Comparison of ENCODE assay signal across 17 cellular contexts in the genomic region with DNA sequence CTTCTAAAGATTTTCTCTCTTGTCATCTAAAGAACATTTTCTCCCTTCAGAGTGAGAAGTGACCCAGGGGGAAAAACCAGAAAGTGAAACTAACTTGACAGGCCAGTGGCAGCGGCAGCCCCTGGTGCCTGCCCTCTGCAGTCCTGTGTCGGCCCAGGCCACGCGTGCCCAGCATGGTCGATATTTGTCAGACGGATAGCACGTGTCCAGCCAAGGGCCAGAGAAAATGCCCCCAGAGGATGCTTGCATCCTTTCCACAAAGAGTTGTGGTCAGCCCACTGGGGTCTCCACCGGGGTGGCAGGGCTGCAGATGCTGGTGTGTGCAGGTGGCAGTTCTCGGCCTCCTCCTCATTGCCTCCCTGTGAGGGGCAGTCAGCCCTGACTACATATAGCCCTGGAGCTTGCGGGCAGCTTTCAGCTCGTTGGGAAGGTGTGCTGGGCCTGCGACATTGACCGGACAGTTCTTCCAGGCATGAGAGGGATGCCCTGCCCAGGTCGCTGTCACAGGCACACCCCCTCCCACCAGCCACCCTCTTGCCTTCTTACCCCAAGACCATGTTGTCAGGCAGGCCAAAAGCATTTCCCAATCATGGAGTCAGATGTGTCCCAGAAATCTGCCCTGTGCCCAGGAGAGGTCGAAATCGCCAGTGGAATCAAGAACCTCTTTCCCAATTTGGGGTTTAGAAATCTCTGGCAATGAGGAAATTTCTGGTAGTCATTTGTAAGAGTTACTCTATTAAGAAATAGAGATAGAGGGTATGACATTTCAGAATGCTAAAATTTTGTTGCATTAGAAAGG.
A peak's percentile ranks its signal among the peaks of the same experiment; 100 is the strongest.
DNase-seq lines count a peak whose midpoint lies in the region; ATAC-seq, FAIRE-seq and TF ChIP-seq lines count a peak whose summit lies in the region.
"Had no signal": no experiment of that assay in that cellular context is flagged by ENCODE, and none has a peak within 500 bp of the region (broad histone marks: within the 10 kb centered on the region; RNA-seq: fewer than 3 reads in every experiment).

No MANE protein-coding gene starts in this region.

- intact Hi-C loops in GM12878 (cut with micrococcal nuclease; ENCODE audit: unreplicated experiment) = no loop called here
- intact Hi-C loops in lower lobe of right lung (cut with DNase I) = no loop called here

- H2AFZ ChIP-seq in GM12878 (ENCODE audit: control insufficient read depth, low read depth, low read length) (no peak overlapping the region), smooth muscle cell (ENCODE audit: low read depth) (no peak overlapping the region)
- H2AFZ ChIP-seq: neural progenitor cell had no signal

- TF ChIP-seq POLR2A in GM12878 (IDR thresholded peaks at IDR 0.05; ENCODE audit: low read depth, low read length) = no peak

- H3F3A ChIP-seq in smooth muscle cell (ENCODE audit: low read depth) = peaks cover 30% of the 10 kb centered on the region

- ATAC-seq in GM12878 (peak; percentile 71), lower lobe of right lung (peak; percentile 57 to 60), HG03175 (IDR thresholded peaks at IDR 0.05; ENCODE audit: unreplicated experiment) (no peak), GM21619 (IDR thresholded peaks at IDR 0.05; ENCODE audit: unreplicated experiment) (no peak)

- BruUV-seq in GM12878 (replicated peaks; lab: Mats Ljungman, UMichigan) = no TSS peak

- no peak for TF ChIP-seq RAD21 in GM12878 (IDR thresholded peaks at IDR 0.05; ENCODE audit: insufficient read depth, low read depth, low read length)

- peak overlapping the region; percentile 78 to 99 (median 93) for H3K4me2 ChIP-seq in BLaER1 treated with 17β-estradiol and CSF1 and Interleukin-3, amounts not matched to agents 10 nM and 100 nM
- H3K4me2 ChIP-seq in GM12878 (ENCODE audit: control insufficient read depth, insufficient read depth) = no peak overlapping the region
- no peak overlapping the region for H3K4me2 ChIP-seq in smooth muscle cell
- H3K4me2 ChIP-seq: neural progenitor cell had no signal

- RAD21 ChIA-PET in GM12878 (lab: Charles Lee; ENCODE audit: unreplicated experiment) = no interaction called here

- H3K36me3 ChIP-seq in BLaER1 treated with 17β-estradiol and CSF1 and Interleukin-3, amounts not matched to agents 10 nM and 100 nM = peaks cover 0 to 14% (median 0%) of the 10 kb centered on the region in 11 experiments; a peak in 4 of 22 replicates
- H3K36me3 ChIP-seq in GM12878 (ENCODE audit: control insufficient read depth in 2 of 2, insufficient read depth in 2 of 2, low read length in 1 of 2) (no peaks in the 10 kb centered on the region), lower lobe of right lung (no peaks in the 10 kb centered on the region), smooth muscle cell (ENCODE audit: low read depth) (no peaks in the 10 kb centered on the region)
- H3K36me3 ChIP-seq: neural progenitor cell had no signal

- peaks cover 62 to 77% (median 69%) of the 10 kb centered on the region in 10 experiments for H3K4me1 ChIP-seq in BLaER1 treated with 17β-estradiol and CSF1 and Interleukin-3, amounts not matched to agents 10 nM and 100 nM
- H3K4me1 ChIP-seq in GM12878 (ENCODE audit: control insufficient read depth, insufficient read depth, low read length) = no peaks in the 10 kb centered on the region
- H3K4me1 ChIP-seq in lower lobe of right lung = peaks cover 58% of the 10 kb centered on the region
- peaks cover 26% of the 10 kb centered on the region for H3K4me1 ChIP-seq in smooth muscle cell (ENCODE audit: low read depth)

- H3K27me3 ChIP-seq in BLaER1 treated with 17β-estradiol and CSF1 and Interleukin-3, amounts not matched to agents 10 nM and 100 nM = no peaks in the 10 kb centered on the region
- H3K27me3 ChIP-seq in GM12878 (replicated peaks in 1 of 2; ENCODE audit: control insufficient read depth in 2 of 2, insufficient read depth in 2 of 2, low read length in 1 of 2) (no peaks in the 10 kb centered on the region; a peak in 1 of 4 replicates), lower lobe of right lung (ENCODE audit: low read depth) (no peaks in the 10 kb centered on the region), smooth muscle cell (ENCODE audit: low read depth) (no peaks in the 10 kb centered on the region)
- H3K27me3 ChIP-seq: neural progenitor cell had no signal

- no peak for TF ChIP-seq EP300 in GM12878 (IDR thresholded peaks at IDR 0.05; ENCODE audit: borderline replicate concordance in 1 of 2, control insufficient read depth in 1 of 2, low read depth in 2 of 2, low read length in 2 of 2)

- H3K79me2 ChIP-seq in GM12878 (ENCODE audit: control insufficient read depth, insufficient read depth, low read length) = no peaks in the 10 kb centered on the region
- H3K79me2 ChIP-seq in smooth muscle cell (ENCODE audit: low read depth) = peaks cover 99% of the 10 kb centered on the region

- CTCF ChIA-PET in GM12878 (lab: Yijun Ruan, JAX) = no interaction called here

- H3K4me3 ChIP-seq in BLaER1 treated with 17β-estradiol and CSF1 and Interleukin-3, amounts not matched to agents 10 nM and 100 nM = peak overlapping the region; percentile 8 to 58 (median 40); a peak in 17 of 20 replicates
- H3K4me3 ChIP-seq in GM12878 (no peak overlapping the region), lower lobe of right lung (peak overlapping the region; percentile 27), smooth muscle cell (no peak overlapping the region)
- H3K4me3 ChIP-seq: neural progenitor cell, SK-N-MC had no signal

- H4K20me1 ChIP-seq in BLaER1 treated with 17β-estradiol and CSF1 and Interleukin-3, amounts not matched to agents 10 nM and 100 nM = peaks cover 0 to 19% (median 3%) of the 10 kb centered on the region in 11 experiments; a peak in 9 of 22 replicates
- H4K20me1 ChIP-seq in GM12878 (ENCODE audit: control insufficient read depth, insufficient read depth) = no peaks in the 10 kb centered on the region
- peaks cover 100% of the 10 kb centered on the region for H4K20me1 ChIP-seq in smooth muscle cell (ENCODE audit: low read depth)

- H3K27ac ChIP-seq in BLaER1 treated with 17β-estradiol and CSF1 and Interleukin-3, amounts not matched to agents 10 nM and 100 nM = peak overlapping the region in 10 of 11 experiments; percentile 39 to 81 (median 64); a peak in 20 of 22 replicates
- no peak overlapping the region for H3K27ac ChIP-seq in GM12878 (ENCODE audit: control insufficient read depth, insufficient read depth)
- H3K27ac ChIP-seq in lower lobe of right lung = peak overlapping the region; percentile 62
- H3K27ac ChIP-seq in smooth muscle cell (ENCODE audit: low read depth) = peak overlapping the region; percentile 85
- H3K27ac ChIP-seq: HL-60, neural progenitor cell, SK-N-MC, VCaP had no signal

- DNase-seq in GM12878 (ENCODE audit: low read depth, low spot score) (no peak), lower lobe of right lung (peak; percentile 73), smooth muscle cell (lab: John Stamatoyannopoulos, UW; ENCODE audit: unreplicated experiment) (no peak), SKM-1 treated with dmso at 0.1 percent for 144 hours (lab: John Stamatoyannopoulos, UW; ENCODE audit: unreplicated experiment) (no peak), cerebellar cortex (ENCODE audit: low spot score) (no peak)
- DNase-seq: kidney glomerular epithelial cell; NCI-H2029 treated with DMSO at 0.1 percent for 48 hours; stimulated activated CD4-positive, alpha-beta T cell treated with anti-CD3 and anti-CD28 coated beads, Interleukin-15, amount 100 ng/mL, for 24 hours; stimulated activated CD8-positive, alpha-beta memory T cell treated with anti-CD3 and anti-CD28 coated beads, Interleukin-4, amount 100 ng/mL, for 48 hours had no signal

- FAIRE-seq in GM12878 (lab: Jason Lieb, UNC) = no peak
- FAIRE-seq: frontal cortex had no signal

- H3K9ac ChIP-seq in BLaER1 treated with 17β-estradiol and CSF1 and Interleukin-3, amounts not matched to agents 10 nM and 100 nM = peak overlapping the region; percentile 48 to 71 (median 65)
- H3K9ac ChIP-seq in GM12878 (ENCODE audit: control insufficient read depth, insufficient read depth, low read length) (no peak overlapping the region), smooth muscle cell (ENCODE audit: low read depth) (no peak overlapping the region)
- H3K9ac ChIP-seq: neural progenitor cell had no signal

- POLR2A ChIA-PET in GM12878 (lab: Charles Lee) = no interaction called here

- TF ChIP-seq CTCF in GM12878 (IDR thresholded peaks at IDR 0.05 in 2 of 3, conservative IDR thresholded peaks at IDR 0.05 in 1 of 3; ENCODE audit: control insufficient read depth in 2 of 3, extremely low read depth in 1 of 3, insufficient read depth in 1 of 3, low read depth in 3 of 3, low read length in 3 of 3) (no peak), lower lobe of right lung (IDR thresholded peaks at IDR 0.05) (no peak), smooth muscle cell (IDR thresholded peaks at IDR 0.05; ENCODE audit: borderline replicate concordance, insufficient read depth, poor library complexity, severe bottlenecking) (no peak)

- no peaks in the 10 kb centered on the region for H3K9me3 ChIP-seq in BLaER1 treated with 17β-estradiol and CSF1 and Interleukin-3, amounts not matched to agents 10 nM and 100 nM (replicated peaks in 1 of 11)
- H3K9me3 ChIP-seq in GM12878 (replicated peaks; ENCODE audit: control insufficient read depth, insufficient read depth, low read length) (no peaks in the 10 kb centered on the region), lower lobe of right lung (no peaks in the 10 kb centered on the region), smooth muscle cell (replicated peaks; ENCODE audit: low read depth) (no peaks in the 10 kb centered on the region)

- WGBS in GM12878 (ENCODE audit: insufficient coverage, insufficient replicate concordance, low lambda C conversion rate, missing lambda C conversion rate) = 50% methylated on average over 16 of the region's 16 CpGs
- 94% methylated on average over 16 of the region's 16 CpGs for WGBS in smooth muscle cell (ENCODE audit: low lambda C conversion rate)

- SMC1A ChIA-PET in GM12878 (lab: Charles Lee; ENCODE audit: uncharacterized antibody, unreplicated experiment) = no interaction called here

- in situ Hi-C loops in GM12878 (cut with MboI) = no loop called here

TF ChIP-seq in GM12878, 131 proteins besides CTCF, POLR2A, EP300 and RAD21 (continues in another document):
- 0 out of 4 replicates have a peak, but pooled peaks of 1 of the 2 experiments have one; percentile 23 for TF ChIP-seq BHLHE40 (IDR thresholded peaks at IDR 0.05; ENCODE audit: borderline replicate concordance in 1 of 2, low read depth in 2 of 2, low read length in 1 of 2)

Comparison
In these comparisons a context has a peak if more than half of its experiments do, and no peak if none do; other contexts are left out.
1. H3K4me2 ChIP-seq: peak in BLaER1 treated with 17β-estradiol and CSF1 and Interleukin-3, amounts not matched to agents 10 nM and 100 nM (11 of 11); none in GM12878 (single experiment) and smooth muscle cell (single experiment).
2. H3K4me3 ChIP-seq: peak in BLaER1 treated with 17β-estradiol and CSF1 and Interleukin-3, amounts not matched to agents 10 nM and 100 nM (10 of 10) and lower lobe of right lung (single experiment); none in GM12878 (single experiment) and smooth muscle cell (single experiment).
3. H3K9ac ChIP-seq: peak in BLaER1 treated with 17β-estradiol and CSF1 and Interleukin-3, amounts not matched to agents 10 nM and 100 nM (11 of 11); none in GM12878 (single experiment) and smooth muscle cell (single experiment).
4. ATAC-seq: peak in GM12878 (single experiment) and lower lobe of right lung (2 of 2); none in HG03175 (single experiment) and GM21619 (single experiment).